In the genomic region with DNA sequence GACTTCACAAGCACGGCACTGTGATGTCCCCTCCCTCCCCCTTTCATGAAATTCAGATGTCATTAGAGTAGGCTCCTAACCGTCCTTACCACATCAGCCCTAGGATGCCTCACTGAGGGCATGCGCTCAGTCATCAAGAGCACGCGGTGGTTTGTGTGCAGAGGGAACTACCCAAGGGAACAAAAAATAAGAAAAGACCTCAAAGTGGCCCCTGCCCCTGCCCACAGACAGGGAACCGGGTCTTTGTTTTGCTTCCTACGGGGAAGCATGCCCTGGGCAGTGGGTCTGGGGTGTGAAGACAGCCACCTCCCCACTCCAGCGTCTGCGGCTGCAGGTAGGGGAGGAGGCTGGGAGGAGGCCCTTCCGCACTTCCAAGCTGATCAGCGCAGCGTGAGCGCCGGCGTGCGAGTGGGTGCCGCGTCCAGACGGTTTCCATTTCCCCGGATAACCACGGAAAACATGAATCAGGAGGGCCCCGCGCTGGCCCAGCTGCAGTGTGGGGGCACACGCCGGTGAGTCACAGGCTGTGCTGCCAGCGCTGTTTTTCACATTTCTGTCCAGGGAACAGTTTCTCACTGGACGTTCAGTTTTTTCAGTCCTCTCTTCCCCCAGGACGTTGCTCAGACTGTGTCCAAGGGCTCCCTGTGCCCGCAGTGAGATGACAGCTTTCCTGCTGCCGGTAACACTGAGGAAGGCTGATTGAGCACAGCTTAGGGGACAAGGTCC, we compare ENCODE assay signal across 1 cellular context.
TF ChIP-seq lines count a peak whose summit lies in the region.

No MANE protein-coding gene starts in this region.

TF ChIP-seq in SK-N-SH, 30 proteins besides CTCF, POLR2A, EP300 and RAD21 (continued from another document):
- no peak for TF ChIP-seq YY1 (IDR thresholded peaks at IDR 0.05; ENCODE audit: low read depth)
- no peak for TF ChIP-seq NRF1 (IDR thresholded peaks at IDR 0.05; ENCODE audit: low read depth, low read length)
- TF ChIP-seq MEF2A (IDR thresholded peaks at IDR 0.05; ENCODE audit: borderline replicate concordance, low read depth): no peak
- TF ChIP-seq NFIC (IDR thresholded peaks at IDR 0.05; ENCODE audit: borderline replicate concordance): peak; percentile 81
- TF ChIP-seq, protein P1, sequence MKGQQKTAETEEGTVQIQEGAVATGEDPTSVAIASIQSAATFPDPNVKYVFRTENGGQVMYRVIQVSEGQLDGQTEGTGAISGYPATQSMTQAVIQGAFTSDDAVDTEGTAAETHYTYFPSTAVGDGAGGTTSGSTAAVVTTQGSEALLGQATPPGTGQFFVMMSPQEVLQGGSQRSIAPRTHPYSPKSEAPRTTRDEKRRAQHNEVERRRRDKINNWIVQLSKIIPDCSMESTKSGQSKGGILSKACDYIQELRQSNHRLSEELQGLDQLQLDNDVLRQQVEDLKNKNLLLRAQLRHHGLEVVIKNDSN (IDR thresholded peaks at IDR 0.05; ENCODE audit: borderline replicate concordance, low read depth): no peak
- TF ChIP-seq, protein P2, sequence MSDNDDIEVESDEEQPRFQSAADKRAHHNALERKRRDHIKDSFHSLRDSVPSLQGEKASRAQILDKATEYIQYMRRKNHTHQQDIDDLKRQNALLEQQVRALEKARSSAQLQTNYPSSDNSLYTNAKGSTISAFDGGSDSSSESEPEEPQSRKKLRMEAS (IDR thresholded peaks at IDR 0.05; ENCODE audit: low read depth): peak; percentile 68; the same call in 1 of the 2 replicates
- no peak for TF ChIP-seq MXI1 (IDR thresholded peaks at IDR 0.05; ENCODE audit: low read depth, low read length)
- TF ChIP-seq RCOR1 (IDR thresholded peaks at IDR 0.05; ENCODE audit: low read length): no peak
- TF ChIP-seq CHD2 (IDR thresholded peaks at IDR 0.05; ENCODE audit: low read length, partially characterized antibody): no peak
- TF ChIP-seq TAF1 (IDR thresholded peaks at IDR 0.05; ENCODE audit: borderline replicate concordance, low read depth, low read length): no peak
- TF ChIP-seq GABPA (IDR thresholded peaks at IDR 0.05; ENCODE audit: low read depth): no peak
- TF ChIP-seq, protein P3, sequence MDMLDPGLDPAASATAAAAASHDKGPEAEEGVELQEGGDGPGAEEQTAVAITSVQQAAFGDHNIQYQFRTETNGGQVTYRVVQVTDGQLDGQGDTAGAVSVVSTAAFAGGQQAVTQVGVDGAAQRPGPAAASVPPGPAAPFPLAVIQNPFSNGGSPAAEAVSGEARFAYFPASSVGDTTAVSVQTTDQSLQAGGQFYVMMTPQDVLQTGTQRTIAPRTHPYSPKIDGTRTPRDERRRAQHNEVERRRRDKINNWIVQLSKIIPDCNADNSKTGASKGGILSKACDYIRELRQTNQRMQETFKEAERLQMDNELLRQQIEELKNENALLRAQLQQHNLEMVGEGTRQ (IDR thresholded peaks at IDR 0.05; ENCODE audit: borderline replicate concordance, low read depth, low read length): no peak
- TF ChIP-seq FOXM1 (IDR thresholded peaks at IDR 0.05; ENCODE audit: low read depth): 0 out of 2 replicates have a peak, but pooled peaks have one; percentile 23
- TF ChIP-seq, protein P4, sequence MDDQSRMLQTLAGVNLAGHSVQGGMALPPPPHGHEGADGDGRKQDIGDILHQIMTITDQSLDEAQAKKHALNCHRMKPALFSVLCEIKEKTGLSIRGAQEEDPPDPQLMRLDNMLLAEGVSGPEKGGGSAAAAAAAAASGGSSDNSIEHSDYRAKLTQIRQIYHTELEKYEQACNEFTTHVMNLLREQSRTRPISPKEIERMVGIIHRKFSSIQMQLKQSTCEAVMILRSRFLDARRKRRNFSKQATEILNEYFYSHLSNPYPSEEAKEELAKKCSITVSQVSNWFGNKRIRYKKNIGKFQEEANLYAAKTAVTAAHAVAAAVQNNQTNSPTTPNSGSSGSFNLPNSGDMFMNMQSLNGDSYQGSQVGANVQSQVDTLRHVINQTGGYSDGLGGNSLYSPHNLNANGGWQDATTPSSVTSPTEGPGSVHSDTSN (IDR thresholded peaks at IDR 0.05): peak; percentile 63
- TF ChIP-seq GATA2 (CRISPR knock-in tag; IDR thresholded peaks at IDR 0.05): no peak
- peak; percentile 58; the same call in 1 of the 2 replicates for TF ChIP-seq RXRA (IDR thresholded peaks at IDR 0.05; ENCODE audit: borderline replicate concordance, low read depth)
- TF ChIP-seq, protein P5, sequence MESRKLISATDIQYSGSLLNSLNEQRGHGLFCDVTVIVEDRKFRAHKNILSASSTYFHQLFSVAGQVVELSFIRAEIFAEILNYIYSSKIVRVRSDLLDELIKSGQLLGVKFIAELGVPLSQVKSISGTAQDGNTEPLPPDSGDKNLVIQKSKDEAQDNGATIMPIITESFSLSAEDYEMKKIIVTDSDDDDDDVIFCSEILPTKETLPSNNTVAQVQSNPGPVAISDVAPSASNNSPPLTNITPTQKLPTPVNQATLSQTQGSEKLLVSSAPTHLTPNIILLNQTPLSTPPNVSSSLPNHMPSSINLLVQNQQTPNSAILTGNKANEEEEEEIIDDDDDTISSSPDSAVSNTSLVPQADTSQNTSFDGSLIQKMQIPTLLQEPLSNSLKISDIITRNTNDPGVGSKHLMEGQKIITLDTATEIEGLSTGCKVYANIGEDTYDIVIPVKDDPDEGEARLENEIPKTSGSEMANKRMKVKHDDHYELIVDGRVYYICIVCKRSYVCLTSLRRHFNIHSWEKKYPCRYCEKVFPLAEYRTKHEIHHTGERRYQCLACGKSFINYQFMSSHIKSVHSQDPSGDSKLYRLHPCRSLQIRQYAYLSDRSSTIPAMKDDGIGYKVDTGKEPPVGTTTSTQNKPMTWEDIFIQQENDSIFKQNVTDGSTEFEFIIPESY (IDR thresholded peaks at IDR 0.05; ENCODE audit: borderline replicate concordance, low read depth): 0 out of 2 replicates have a peak, but pooled peaks have one; percentile 45
- peak; percentile 21; the same call in 1 of the 2 replicates for TF ChIP-seq TEAD4 (IDR thresholded peaks at IDR 0.05; ENCODE audit: borderline replicate concordance, insufficient read depth)
- no peak for TF ChIP-seq RFX5 (IDR thresholded peaks at IDR 0.05; ENCODE audit: low read length)
- TF ChIP-seq JUND (IDR thresholded peaks at IDR 0.05): peak; percentile 85
- TF ChIP-seq SIN3A (IDR thresholded peaks at IDR 0.05; ENCODE audit: borderline replicate concordance, low read depth, low read length): 0 out of 2 replicates have a peak, but pooled peaks have one; percentile 24
- no peak for TF ChIP-seq FOXJ3 (CRISPR knock-in tag; IDR thresholded peaks at IDR 0.05)
- TF ChIP-seq SMC3 (IDR thresholded peaks at IDR 0.05; ENCODE audit: low read depth, low read length): no peak
